8 cellular contexts compared by ENCODE assay signal in genomic region chr2:213152065-213152794, GRCh38. TPM values are rescaled to one million over a fixed set of nuclear protein-coding genes. Genes with fewer than 3 reads are reported as not detected.
DNase-seq lines count a peak whose midpoint lies in the region; ATAC-seq and TF ChIP-seq lines count a peak whose summit lies in the region.

No MANE protein-coding gene starts in this region.

- peak; percentile 31 for ATAC-seq in HG02571 (IDR thresholded peaks at IDR 0.05; ENCODE audit: unreplicated experiment)
- ATAC-seq in naive B cell (ENCODE audit: low read depth in 2 of 2) = peak; percentile 14 to 20

- DNase-seq in 8988T = peak; percentile 38
- DNase-seq in NCI-H1105 (lab: John Stamatoyannopoulos, UW) = peak; percentile 37
- DNase-seq in activated T-cell treated with anti-CD3 and anti-CD28 coated beads for 24 hours (ENCODE audit: low read depth) = peak; percentile 14
- peak; percentile 68 to 80 for DNase-seq in fibroblast of lung (ENCODE audit: low read depth in 2 of 2)
- no peak for DNase-seq in naive B cell
- DNase-seq in tibial artery = peak; percentile 68 to 85

- peak overlapping the region; percentile 87 to 98 (median 94) for H3K4me3 Mint-ChIP-seq in naive B cell

- no peaks in the 10 kb centered on the region for H3K36me3 Mint-ChIP-seq in naive B cell

- H3K9ac ChIP-seq in fibroblast of lung (ENCODE audit: insufficient read depth, low read length) = peak overlapping the region; percentile 71

- peak overlapping the region; percentile 89 to 98 (median 95) for H3K27ac Mint-ChIP-seq in naive B cell

- no peaks in the 10 kb centered on the region for H3K27me3 Mint-ChIP-seq in naive B cell

- TF ChIP-seq CTCF in fibroblast of lung (conservative IDR thresholded peaks at IDR 0.05 in 1 of 2, IDR thresholded peaks at IDR 0.05 in 1 of 2; ENCODE audit: low read depth in 1 of 2, low read length in 2 of 2) (peak; percentile 40 to 46), tibial artery (IDR thresholded peaks at IDR 0.05) (peak; percentile 39 to 42)

- H3K36me3 ChIP-seq in fibroblast of lung (ENCODE audit: control insufficient read depth, insufficient read depth, low read length) (no peaks in the 10 kb centered on the region), tibial artery (no peaks in the 10 kb centered on the region)

- H3K9me3 Mint-ChIP-seq in naive B cell = no peaks in the 10 kb centered on the region

- no peaks in the 10 kb centered on the region for H3K4me1 ChIP-seq in fibroblast of lung (ENCODE audit: control insufficient read depth, extremely low read depth, insufficient read depth, low read length)
- H3K4me1 ChIP-seq in tibial artery = peaks cover 0 to 33% (median 5%) of the 10 kb centered on the region in 4 donors

- peak overlapping the region; percentile 70 for H3K27ac ChIP-seq in fibroblast of lung (ENCODE audit: insufficient read depth, low read length)
- peak overlapping the region; percentile 94 to 96 for H3K27ac ChIP-seq in tibial artery

- no peaks in the 10 kb centered on the region for H4K20me1 ChIP-seq in fibroblast of lung (ENCODE audit: control insufficient read depth, extremely low read depth, insufficient read depth, low read length)

- H3K79me2 ChIP-seq in fibroblast of lung (ENCODE audit: control insufficient read depth, insufficient read depth, low read length) = peaks cover 2% of the 10 kb centered on the region

- H3K4me3 ChIP-seq in GM08714 (ENCODE audit: low read length) (peak overlapping the region; percentile 99), fibroblast of lung (replicated peaks in 1 of 4; ENCODE audit: control extremely low read depth in 1 of 4, insufficient read depth in 1 of 4, low read depth in 3 of 4, low read length in 4 of 4) (peak overlapping the region; percentile 66 to 93 (median 78)), tibial artery (peak overlapping the region; percentile 76 to 82)

- intact Hi-C loops in tibial artery (cut with DNase I; ENCODE audit: low total_unique reads) = no loop called here

- H3K9me3 ChIP-seq in fibroblast of lung (ENCODE audit: control insufficient read depth, insufficient read depth, low read depth, low read length) (no peaks in the 10 kb centered on the region), tibial artery (no peaks in the 10 kb centered on the region)

- H3K27me3 ChIP-seq in fibroblast of lung (ENCODE audit: control insufficient read depth, insufficient read depth, low read length) (no peaks in the 10 kb centered on the region), tibial artery (no peaks in the 10 kb centered on the region)

- H3K4me2 ChIP-seq in fibroblast of lung (ENCODE audit: extremely low read depth, insufficient read depth, low read length) = peak overlapping the region; percentile 85

- peak overlapping the region; percentile 51 for H2AFZ ChIP-seq in fibroblast of lung (ENCODE audit: low read length)

- peaks cover 42 to 55% (median 50%) of the 10 kb centered on the region in 3 donors for H3K4me1 Mint-ChIP-seq in naive B cell

RNA-seq across cellular contexts. Expression of gene IKZF2, which starts 0.8 kb away (rescaled TPM):
- total RNA-seq in fibroblast of lung = 8.2 and 17.2 TPM in 2 replicates
- 4.9 and 6.4 TPM in 2 replicates for polyA plus RNA-seq in fibroblast of lung
- 2.7 and 2.8 TPM in 2 replicates for polyA plus RNA-seq in fibroblast of lung (2012)
- polyA minus RNA-seq in fibroblast of lung (ENCODE audit: low replicate concordance) = 4.9 and 12.6 TPM in 2 replicates
- polyA plus RNA-seq in naive B cell (ENCODE audit: low read depth in 6 of 6) = 1 to 10 TPM in 5 of 6 donors, under 1 TPM in 1; 0.59 to 6.8 (median 4.5) TPM
